10 cellular contexts compared by ENCODE assay signal in the genomic region with DNA sequence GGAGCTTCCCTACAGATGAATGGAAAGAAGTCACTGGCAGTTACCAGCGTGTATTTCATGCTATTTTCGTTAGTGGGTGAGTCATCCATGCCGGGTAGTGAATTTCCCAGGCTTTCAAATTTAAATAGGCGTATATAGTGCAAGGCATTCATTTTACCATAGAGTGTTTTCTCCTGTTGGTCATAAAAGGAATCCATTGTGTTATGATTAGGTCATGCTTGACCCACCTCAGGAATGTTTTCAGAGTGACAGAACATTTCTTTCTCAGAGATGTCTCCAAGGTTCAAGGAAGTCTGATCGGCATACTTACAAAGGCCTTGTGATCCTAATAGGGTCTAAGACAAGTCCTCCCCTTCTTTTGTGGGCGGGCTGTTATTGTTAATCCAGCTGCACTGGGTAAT.
DNase-seq lines count a peak whose midpoint lies in the region; ATAC-seq and TF ChIP-seq lines count a peak whose summit lies in the region.
"Had no signal": no experiment of that assay in that cellular context is flagged by ENCODE, and none has a peak within 500 bp of the region (broad histone marks: within the 10 kb centered on the region; RNA-seq: fewer than 3 reads in every experiment).

No MANE protein-coding gene starts in this region.

- in situ Hi-C loops in GM13976 (cut with MboI; ENCODE audit: low sequenced_read_pairs, unreplicated experiment), result no loop called here

- peaks cover 35% of the 10 kb centered on the region for H3K4me1 Mint-ChIP-seq in chondrocyte (ENCODE audit: low read depth)

- no peak for ATAC-seq in GM18873 (IDR thresholded peaks at IDR 0.05; ENCODE audit: low FRiP score, unreplicated experiment)
- no peak for ATAC-seq in HG02798 (IDR thresholded peaks at IDR 0.05; ENCODE audit: poor library complexity, unreplicated experiment)
- no peak for ATAC-seq in HG03045 (IDR thresholded peaks at IDR 0.05; ENCODE audit: unreplicated experiment)
- ATAC-seq: left lobe of liver had no signal

- no peak overlapping the region for H3K4me3 ChIP-seq in MG63

- H3K27me3 Mint-ChIP-seq in chondrocyte (ENCODE audit: low read depth), result no peaks in the 10 kb centered on the region

- H3K36me3 Mint-ChIP-seq in chondrocyte (ENCODE audit: low read depth), result peaks cover 3% of the 10 kb centered on the region

- DNase-seq in Ammon's horn (ENCODE audit: low spot score), result peak; percentile 56
- peak; percentile 22 for DNase-seq in MG63
- no peak for DNase-seq in chondrocyte (ENCODE audit: low spot score)
- DNase-seq in myocyte (ENCODE audit: low read depth), result peak; percentile 58
- no peak for DNase-seq in GM13976 (ENCODE audit: low spot score)
- DNase-seq: NCI-H1105 treated with DMSO at 0.1 percent for 48 hours had no signal

- H3K9me3 ChIP-seq in MG63, result 0 out of 2 replicates have a peak, but pooled peaks cover 2% of the 10 kb centered on the region

- no peaks in the 10 kb centered on the region for H3K36me3 ChIP-seq in MG63

- peak overlapping the region; percentile 37 for H3K4me3 Mint-ChIP-seq in chondrocyte (ENCODE audit: unreplicated experiment)

- no peaks in the 10 kb centered on the region for H3K27me3 ChIP-seq in MG63

- TF ChIP-seq CTCF in chondrocyte (IDR thresholded peaks at IDR 0.05), result peak; percentile 42
- no peak for TF ChIP-seq CTCF in GM13976 (IDR thresholded peaks at IDR 0.05; ENCODE audit: borderline replicate concordance, control extremely low read depth, extremely low read depth, insufficient read depth, missing control alignments)

- H3K9me3 Mint-ChIP-seq in chondrocyte (ENCODE audit: low read depth), result peaks cover 15% of the 10 kb centered on the region

- H3K27ac Mint-ChIP-seq in chondrocyte (ENCODE audit: unreplicated experiment), result peak overlapping the region; percentile 98

Comparison
In these comparisons a context has a peak if more than half of its experiments do, and no peak if none do; other contexts are left out.
1. DNase-seq: peak in Ammon's horn (single experiment), MG63 (single experiment) and myocyte (single experiment); none in chondrocyte (single experiment) and GM13976 (single experiment).